ENCODE assay signal across 8 cellular contexts in the genomic region with DNA sequence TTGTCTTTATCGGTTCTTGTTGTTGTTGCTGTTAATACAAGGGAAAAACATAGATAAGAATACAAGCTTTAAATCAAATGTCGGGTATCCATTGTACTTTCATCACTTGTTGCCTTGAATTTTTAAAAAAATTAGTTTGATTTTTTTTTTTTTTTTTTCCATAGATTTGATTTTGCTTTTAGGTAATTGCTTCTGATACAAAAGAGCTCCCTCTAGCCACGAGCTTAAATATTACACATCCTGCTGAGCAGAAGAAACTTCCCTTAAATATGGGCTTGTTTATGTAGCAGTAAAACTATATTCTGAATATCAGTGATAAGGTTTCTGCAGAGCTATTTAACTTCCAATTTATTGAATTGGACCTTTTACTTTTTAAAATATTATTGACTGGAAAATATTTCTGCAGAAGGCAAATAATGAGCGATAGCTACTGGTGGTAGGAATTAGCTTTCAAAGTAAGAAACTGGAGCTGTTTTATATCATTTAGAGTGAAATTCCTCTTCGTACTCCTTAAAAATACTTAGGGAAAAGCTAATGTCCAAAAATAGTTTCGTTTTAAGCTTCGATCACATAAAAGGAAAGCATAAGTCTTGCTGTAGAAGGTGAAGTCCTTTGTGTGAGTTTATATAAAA.
DNase-seq lines count a peak whose midpoint lies in the region; ATAC-seq, FAIRE-seq and TF ChIP-seq lines count a peak whose summit lies in the region.

No MANE protein-coding gene starts in this region.

- no peak overlapping the region for H2BK120ac ChIP-seq in mesendoderm (ENCODE audit: low read depth, low read length)

- no peaks in the 10 kb centered on the region for H3K4me1 ChIP-seq in KMS-11 (ENCODE audit: low read depth, poor library complexity, severe bottlenecking)
- H3K4me1 ChIP-seq in mesendoderm (ENCODE audit: control insufficient read depth, low read depth, low read length), result no peaks in the 10 kb centered on the region
- H3K4me1 ChIP-seq in small intestine (ENCODE audit: control insufficient read depth in 2 of 2, insufficient read depth in 1 of 2, low read depth in 1 of 2, low read length in 1 of 2), result no peaks in the 10 kb centered on the region

- no peak overlapping the region for H3K56ac ChIP-seq in mesendoderm (ENCODE audit: low read length)

- WGBS in mesendoderm (ENCODE audit: extremely low coverage, insufficient coverage, low lambda C conversion rate), result no CpG with 5 or more reads among the region's 7 CpGs
- 56 to 59% (median 59%) methylated on average over 7 of the region's 7 CpGs for WGBS in small intestine, 3 donors

- no peak overlapping the region for H2BK5ac ChIP-seq in mesendoderm (ENCODE audit: low read length)

- H3K4me2 ChIP-seq in KMS-11 (no peak overlapping the region), mesendoderm (ENCODE audit: low read length) (no peak overlapping the region)

- POLR2A ChIA-PET in BJ (lab: Charles Lee), result interaction anchor here (0.6 kb wide), 1 partner anchor 1022 kb away, joined by 3 read pairs; no protein-coding TSS in a partner anchor

- ATAC-seq in GM18907 (IDR thresholded peaks at IDR 0.05; ENCODE audit: unreplicated experiment) (peak; percentile 54), HG03469 (IDR thresholded peaks at IDR 0.05; ENCODE audit: unreplicated experiment) (no peak)

- no peak overlapping the region for H3K27ac Mint-ChIP-seq in immature natural killer cell

- no peak overlapping the region for H2BK15ac ChIP-seq in mesendoderm (replicated peaks; ENCODE audit: low read depth)

- no peak overlapping the region for H4K8ac ChIP-seq in mesendoderm (ENCODE audit: low read depth, low read length)

- H3K27ac ChIP-seq in KMS-11, result no peak overlapping the region
- H3K27ac ChIP-seq in mesendoderm (ENCODE audit: low read depth, low read length), result no peak overlapping the region
- H3K27ac ChIP-seq in small intestine (ENCODE audit: low read depth in 1 of 2, low read length in 1 of 2), result no peak overlapping the region

- H3K4me3 ChIP-seq in BJ (ENCODE audit: low read depth, low read length), result no peak overlapping the region
- H3K4me3 ChIP-seq in KMS-11 (IDR thresholded peaks at IDR 0.05; ENCODE audit: insufficient read depth, low read depth, low read length), result no peak overlapping the region
- no peak overlapping the region for H3K4me3 ChIP-seq in astrocyte of the cerebellum (ENCODE audit: low read depth, low read length)
- no peak overlapping the region for H3K4me3 ChIP-seq in mesendoderm (ENCODE audit: low read length)
- H3K4me3 ChIP-seq in small intestine (ENCODE audit: low read depth in 1 of 2, low read length in 2 of 2), result no peak overlapping the region

- H3K18ac ChIP-seq in mesendoderm (ENCODE audit: low read length), result no peak overlapping the region

- 0 out of 2 replicates have a peak overlapping the region, but pooled peaks have one; percentile 21 for H2AFZ ChIP-seq in KMS-11 (ENCODE audit: low read depth)

- H4K20me1 ChIP-seq in KMS-11 (ENCODE audit: insufficient read depth), result no peaks in the 10 kb centered on the region

- no peak overlapping the region for H4K5ac ChIP-seq in mesendoderm (ENCODE audit: low read length)

- no peak overlapping the region for H3K4me3 Mint-ChIP-seq in immature natural killer cell

- in situ Hi-C loops in astrocyte of the cerebellum (cut with HindIII; ENCODE audit: low sequenced_read_pairs), result no loop called here

- H3K4ac ChIP-seq in mesendoderm (ENCODE audit: low read depth, low read length), result no peak overlapping the region

- H3K9ac ChIP-seq in KMS-11 (no peak overlapping the region), mesendoderm (ENCODE audit: low read length) (no peak overlapping the region)

- H2AK5ac ChIP-seq in mesendoderm (ENCODE audit: low read length), result no peak overlapping the region

- no peaks in the 10 kb centered on the region for H3K36me3 Mint-ChIP-seq in immature natural killer cell

- no peak overlapping the region for H3K23ac ChIP-seq in mesendoderm (ENCODE audit: low read length)

- H3K9me3 Mint-ChIP-seq in immature natural killer cell, result no peaks in the 10 kb centered on the region

- H3K79me1 ChIP-seq in mesendoderm (ENCODE audit: low read length), result no peaks in the 10 kb centered on the region

- CTCF ChIA-PET in BJ (lab: Yijun Ruan, JAX), result interaction anchor here (0.6 to 1.8 kb wide), 16 partner anchors 8 to 1140 kb away, joined by 3 to 9 read pairs (median 4); no protein-coding TSS in a partner anchor

- H3K27me3 ChIP-seq in BJ (ENCODE audit: control insufficient read depth, insufficient read depth, low read length), result no peaks in the 10 kb centered on the region
- H3K27me3 ChIP-seq in KMS-11 (ENCODE audit: insufficient read depth, low read depth), result no peaks in the 10 kb centered on the region
- no peaks in the 10 kb centered on the region for H3K27me3 ChIP-seq in mesendoderm (ENCODE audit: insufficient read depth, low read length, poor library complexity)
- no peaks in the 10 kb centered on the region for H3K27me3 ChIP-seq in small intestine (ENCODE audit: control insufficient read depth in 2 of 2, insufficient read depth in 2 of 2, low read length in 2 of 2)

- peaks cover 0 to 1% (median 0%) of the 10 kb centered on the region in 3 donors for H3K27me3 Mint-ChIP-seq in immature natural killer cell (ENCODE audit: low read depth in 3 of 3)

- H3K9me3 ChIP-seq in small intestine (ENCODE audit: control insufficient read depth, low read depth), result no peaks in the 10 kb centered on the region

- DNase-seq in BJ (ENCODE audit: low read depth) (peak; percentile 4), astrocyte of the cerebellum (ENCODE audit: low read depth) (no peak), mesendoderm (peak; percentile 29), small intestine (no peak), immature natural killer cell (no peak)

- H3K4me1 Mint-ChIP-seq in immature natural killer cell, result no peaks in the 10 kb centered on the region

- TF ChIP-seq CTCF in BJ (IDR thresholded peaks at IDR 0.05; ENCODE audit: insufficient read depth, low read depth, low read length) (peak; percentile 67), KMS-11 (conservative IDR thresholded peaks at IDR 0.05; ENCODE audit: low read depth, low read length) (peak; percentile 70), astrocyte of the cerebellum (IDR thresholded peaks at IDR 0.05; ENCODE audit: low read depth, low read length, missing control alignments) (peak; percentile 19)

- H3K36me3 ChIP-seq in BJ (ENCODE audit: control insufficient read depth, insufficient read depth, low read length) (no peaks in the 10 kb centered on the region), KMS-11 (ENCODE audit: insufficient read depth) (no peaks in the 10 kb centered on the region), mesendoderm (ENCODE audit: control insufficient read depth, insufficient read depth, low read length) (no peaks in the 10 kb centered on the region), small intestine (ENCODE audit: control insufficient read depth in 2 of 2, insufficient read depth in 2 of 2, low read length in 2 of 2) (no peaks in the 10 kb centered on the region)

- H3K79me2 ChIP-seq in KMS-11 (ENCODE audit: insufficient read depth, low read depth) (no peaks in the 10 kb centered on the region), mesendoderm (ENCODE audit: control insufficient read depth, insufficient read depth, low read length) (no peaks in the 10 kb centered on the region)

- no peak for FAIRE-seq in small intestine (lab: Jason Lieb, UNC)

Comparison
In these comparisons a context has a peak if more than half of its experiments do, and no peak if none do; other contexts are left out.
1. DNase-seq: peak in BJ (single experiment) and mesendoderm (single experiment); none in astrocyte of the cerebellum (single experiment), small intestine (single experiment) and immature natural killer cell (0 of 3).
2. CTCF ChIP-seq: peak in every context shown above with its lines; median percentile 70 in KMS-11; 67 in BJ; 19 in astrocyte of the cerebellum.